Comparison of ENCODE assay signal across 21 cellular contexts in genomic region chr2:221156335-221156734, GRCh38.
A peak's percentile ranks its signal among the peaks of the same experiment; 100 is the strongest.
DNase-seq lines count a peak whose midpoint lies in the region; ATAC-seq, FAIRE-seq and TF ChIP-seq lines count a peak whose summit lies in the region.
"Had no signal": no experiment of that assay in that cellular context is flagged by ENCODE, and none has a peak within 500 bp of the region (broad histone marks: within the 10 kb centered on the region; RNA-seq: fewer than 3 reads in every experiment).

No MANE protein-coding gene starts in this region.

- H2AFZ ChIP-seq in H1 (ENCODE audit: low read length) = no peak overlapping the region

- H2BK15ac ChIP-seq in H1 (ENCODE audit: low read length) = no peak overlapping the region

- no peak overlapping the region; the same call in 1 of the 2 replicates for H2BK12ac ChIP-seq in H1 (ENCODE audit: low read depth, low read length)

- H3K18ac ChIP-seq in H1 (ENCODE audit: extremely low read depth, low read length) = no peak overlapping the region; the same call in 1 of the 2 replicates

- H3K79me2 ChIP-seq in H1 (ENCODE audit: control insufficient read depth in 1 of 2, insufficient read depth in 2 of 2, low read length in 2 of 2) = no peaks in the 10 kb centered on the region

- H3K23ac ChIP-seq in H1 (ENCODE audit: insufficient read length) = no peak overlapping the region

- no peaks in the 10 kb centered on the region for H3K9me3 ChIP-seq in H1 (ENCODE audit: insufficient read depth in 2 of 2, low read depth in 1 of 2, low read length in 1 of 2)
- H3K9me3 ChIP-seq in heart left ventricle = no peaks in the 10 kb centered on the region
- H3K9me3 ChIP-seq: BLaER1 treated with 17β-estradiol and CSF1 and Interleukin-3, amounts not matched to agents 10 nM and 100 nM; esophagus muscularis mucosa; mucosa of descending colon; neutrophil had no signal

- H2BK5ac ChIP-seq in H1 (ENCODE audit: low read depth, low read length) = 0 out of 2 replicates have a peak overlapping the region, but pooled peaks have one; percentile 13

- no peak overlapping the region for H3K4me2 ChIP-seq in H1 (ENCODE audit: insufficient read depth in 1 of 2, low read depth in 2 of 2, low read length in 2 of 2)
- H3K4me2 ChIP-seq: BLaER1 treated with 17β-estradiol and CSF1 and Interleukin-3, amounts not matched to agents 10 nM and 100 nM had no signal

- TF ChIP-seq EP300 in H1 (IDR thresholded peaks at IDR 0.05; ENCODE audit: borderline replicate concordance in 1 of 2, low read depth in 2 of 2, low read length in 2 of 2) = no peak

- H3K9ac ChIP-seq in H1 (replicated peaks in 1 of 4; ENCODE audit: extremely low read depth in 1 of 4, low read depth in 3 of 4, low read length in 3 of 4) = no peak overlapping the region
- H3K9ac ChIP-seq: BLaER1 treated with 17β-estradiol and CSF1 and Interleukin-3, amounts not matched to agents 10 nM and 100 nM had no signal

- no peak overlapping the region for H3K27ac ChIP-seq in H1 (ENCODE audit: low read depth, low read length)
- no peak overlapping the region for H3K27ac ChIP-seq in heart left ventricle
- H3K27ac ChIP-seq: BLaER1 treated with 17β-estradiol and CSF1 and Interleukin-3, amounts not matched to agents 10 nM and 100 nM; dorsolateral prefrontal cortex; esophagus muscularis mucosa; neutrophil; SK-N-MC had no signal

- H3K79me1 ChIP-seq in H1 (ENCODE audit: low read depth, low read length) = no peaks in the 10 kb centered on the region

- H4K5ac ChIP-seq in H1 (ENCODE audit: insufficient read length, low read depth, low read length) = peak overlapping the region; percentile 79

- no peak overlapping the region for H3K14ac ChIP-seq in H1 (ENCODE audit: insufficient read length)

- H3K4me1 ChIP-seq in H1 (replicated peaks in 1 of 4; ENCODE audit: control insufficient read depth in 3 of 4, insufficient read depth in 4 of 4, low read length in 3 of 4) = peaks cover 0 to 4% (median 0%) of the 10 kb centered on the region in 4 experiments; a peak in 2 of 7 replicates
- H3K4me1 ChIP-seq in heart left ventricle = no peaks in the 10 kb centered on the region
- H3K4me1 ChIP-seq: BLaER1 treated with 17β-estradiol and CSF1 and Interleukin-3, amounts not matched to agents 10 nM and 100 nM; esophagus muscularis mucosa had no signal

- H2AK5ac ChIP-seq in H1 (ENCODE audit: low read depth, low read length) = no peak overlapping the region

- TF ChIP-seq RAD21 in H1 (IDR thresholded peaks at IDR 0.05 in 1 of 2, conservative IDR thresholded peaks at IDR 0.05 in 1 of 2; ENCODE audit: low read depth in 2 of 2, low read length in 2 of 2) = no peak

- H3K56ac ChIP-seq in H1 (replicated peaks; ENCODE audit: insufficient read length, low read depth, low read length) = no peak overlapping the region

- H2BK120ac ChIP-seq in H1 (replicated peaks; ENCODE audit: low read depth, low read length) = no peak overlapping the region

- no peaks in the 10 kb centered on the region for H3K36me3 ChIP-seq in H7 (replicated peaks; ENCODE audit: control insufficient read depth, insufficient read depth, low read length)
- H3K36me3 ChIP-seq in H1 (ENCODE audit: control insufficient read depth in 2 of 4, insufficient read depth in 4 of 4, low read length in 3 of 4) = no peaks in the 10 kb centered on the region
- H3K36me3 ChIP-seq in heart left ventricle = no peaks in the 10 kb centered on the region
- H3K36me3 ChIP-seq: BLaER1 treated with 17β-estradiol and CSF1 and Interleukin-3, amounts not matched to agents 10 nM and 100 nM; esophagus muscularis mucosa; neutrophil had no signal

- H3K27me3 ChIP-seq in H7 (ENCODE audit: control insufficient read depth, insufficient read depth, low read length) (no peaks in the 10 kb centered on the region), H1 (replicated peaks in 1 of 4; ENCODE audit: control insufficient read depth in 3 of 4, extremely low read depth in 1 of 4, insufficient read depth in 3 of 4, low read length in 3 of 4) (no peaks in the 10 kb centered on the region), heart left ventricle (no peaks in the 10 kb centered on the region)
- H3K27me3 ChIP-seq: BLaER1 treated with 17β-estradiol and CSF1 and Interleukin-3, amounts not matched to agents 10 nM and 100 nM; esophagus muscularis mucosa; neutrophil had no signal

- no peak overlapping the region for H4K91ac ChIP-seq in H1 (replicated peaks; ENCODE audit: insufficient read length, low read length)

- CTCF ChIA-PET in H1 (lab: Charles Lee; ENCODE audit: partially characterized antibody) = interaction anchor here (0.5 to 1.3 kb wide), 3 partner anchors 38 to 1125 kb away, joined by 3 read pairs; no protein-coding TSS in a partner anchor

- TF ChIP-seq POLR2A in H1 (IDR thresholded peaks at IDR 0.05; ENCODE audit: control extremely low read depth in 1 of 2, low read depth in 2 of 2, low read length in 2 of 2) (no peak), heart left ventricle (IDR thresholded peaks at IDR 0.05) (no peak)

- FAIRE-seq in H1 (lab: Jason Lieb, UNC) (peak; percentile 45), RCC 7860 (lab: Jason Lieb, UNC) (no peak)
- FAIRE-seq: K562 had no signal

- 82% methylated on average over 4 of the region's 4 CpGs; no CpG with 5 or more reads in 1 of the 2 experiments for WGBS in H1 (ENCODE audit: extremely low coverage in 1 of 2, insufficient coverage in 1 of 2, insufficient read length in 1 of 2, insufficient replicate concordance in 2 of 2, low coverage in 1 of 2, low lambda C conversion rate in 2 of 2, missing lambda C conversion rate in 1 of 2), 2 experiments
- 91 to 93% (median 92%) methylated on average over 4 of the region's 4 CpGs for WGBS in heart left ventricle, 4 donors

- ATAC-seq in heart left ventricle = no peak
- ATAC-seq: K562, left ventricle myocardium superior, mucosa of descending colon had no signal

- no peak overlapping the region for H4K8ac ChIP-seq in H1 (ENCODE audit: extremely low read depth, insufficient read depth, low read length)

- no peak for TF ChIP-seq CTCF in H1 (IDR thresholded peaks at IDR 0.05; ENCODE audit: control extremely low read depth in 1 of 3, insufficient read depth in 1 of 3, low read depth in 1 of 3, low read length in 3 of 3)
- TF ChIP-seq CTCF in heart left ventricle (IDR thresholded peaks at IDR 0.05) = no peak

- H3K4me3 ChIP-seq in H7 (ENCODE audit: insufficient read depth, low read depth, low read length) (no peak overlapping the region), H1 (ENCODE audit: extremely low read depth in 1 of 4, insufficient read depth in 2 of 4, low read depth in 3 of 4, low read length in 4 of 4) (no peak overlapping the region), heart left ventricle (no peak overlapping the region)
- H3K4me3 ChIP-seq: BLaER1 treated with 17β-estradiol and CSF1 and Interleukin-3, amounts not matched to agents 10 nM and 100 nM; dorsolateral prefrontal cortex; esophagus muscularis mucosa; K562; mucosa of descending colon; SK-N-MC had no signal

- POLR2A ChIA-PET in H1 (lab: Charles Lee; ENCODE audit: partially characterized antibody) = interaction anchor here (1.0 kb wide), 1 partner anchor 31 kb away, joined by 3 read pairs; no protein-coding TSS in a partner anchor

- intact Hi-C loops in heart left ventricle (cut with DNase I) = no loop called here

- no peaks in the 10 kb centered on the region for H4K20me1 ChIP-seq in H1 (replicated peaks in 1 of 2; ENCODE audit: control insufficient read depth in 1 of 2, insufficient read depth in 2 of 2, low read length in 2 of 2)
- H4K20me1 ChIP-seq: BLaER1 treated with 17β-estradiol and CSF1 and Interleukin-3, amounts not matched to agents 10 nM and 100 nM had no signal

- H3K23me2 ChIP-seq in H1 (ENCODE audit: low read depth, low read length) = no peaks in the 10 kb centered on the region

- no peak overlapping the region for H3K4ac ChIP-seq in H1 (replicated peaks; ENCODE audit: insufficient read length, low read depth, low read length)

- DNase-seq in H7 (peak; percentile 21), NAMALWA (ENCODE audit: low spot score) (peak; percentile 28), NCI-H526 (lab: John Stamatoyannopoulos, UW) (peak; percentile 91 to 93), H1 (ENCODE audit: low read depth in 1 of 2, low spot score in 2 of 2) (no peak), heart left ventricle (no peak), RCC 7860 (ENCODE audit: low spot score) (no peak), UCSD-AML1 (lab: John Stamatoyannopoulos, UW; ENCODE audit: unreplicated experiment) (no peak)
- DNase-seq: activated effector memory CD4-positive, alpha-beta T cell treated with anti-CD3 and anti-CD28 coated beads, Interleukin-2, amount 50 U/mL, for 16 hours; caudate nucleus; DMS79 treated with DMSO at 0.1 percent for 48 hours; dorsolateral prefrontal cortex; immature natural killer cell; left ventricle myocardium superior; mucosa of descending colon; MV-4-11; T1000 had no signal

- no peak overlapping the region for H2BK20ac ChIP-seq in H1 (ENCODE audit: low read length)

TF ChIP-seq in H1, 55 proteins besides CTCF, POLR2A, EP300 and RAD21 (continues in another document):
- no peak for TF ChIP-seq CBX5 (IDR thresholded peaks at IDR 0.05; ENCODE audit: low read depth, low read length)
- no peak for TF ChIP-seq RBBP5 (IDR thresholded peaks at IDR 0.05; ENCODE audit: borderline replicate concordance, low read depth, low read length)
- TF ChIP-seq CREB1 (IDR thresholded peaks at IDR 0.05) = no peak
- no peak for TF ChIP-seq SIRT6 (IDR thresholded peaks at IDR 0.05; ENCODE audit: low read length)

Comparison
In these comparisons a context has a peak if more than half of its experiments do, and no peak if none do; other contexts are left out.
1. DNase-seq: peak in H7 (single experiment), NAMALWA (single experiment) and NCI-H526 (2 of 2); none in H1 (0 of 2), heart left ventricle (0 of 5), RCC 7860 (single experiment) and UCSD-AML1 (single experiment).